ENCODE assay signal across 1 cellular context in the genomic region with DNA sequence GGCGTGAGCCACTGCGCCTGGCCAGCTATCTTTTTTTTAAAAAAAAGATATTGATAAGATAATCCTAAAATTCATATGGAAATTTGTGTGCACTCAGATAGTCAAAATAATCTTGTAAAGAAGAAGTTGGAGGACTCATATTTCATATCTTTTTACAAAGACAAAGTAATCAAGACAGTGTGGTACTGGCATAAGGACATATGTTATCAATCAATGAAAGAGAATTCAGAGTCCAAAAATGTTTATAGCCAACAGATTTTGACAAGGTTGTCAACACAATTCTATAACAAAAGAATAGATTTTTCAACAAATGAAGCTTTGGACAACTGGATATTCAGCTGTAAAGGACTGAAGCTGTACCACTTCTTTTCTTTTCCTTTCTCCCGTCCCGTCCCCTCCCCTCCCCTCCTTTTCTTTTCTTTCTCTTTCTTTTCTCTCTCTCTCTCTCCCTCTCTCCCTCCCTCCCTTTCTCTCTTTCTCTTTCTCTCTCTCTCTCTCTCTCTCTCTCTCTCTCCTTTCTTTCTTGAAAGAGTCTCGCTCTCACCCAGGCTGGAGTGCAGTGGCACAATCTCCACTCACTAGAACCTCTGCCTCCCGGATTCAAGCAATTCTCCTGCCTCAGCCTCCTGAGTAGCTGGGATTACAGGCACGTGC.
TF ChIP-seq lines count a peak whose summit lies in the region.

No MANE protein-coding gene starts in this region.

TF ChIP-seq in HEK293, 187 proteins besides CTCF, POLR2A, EP300 and RAD21 (continued from another document):
- TF ChIP-seq, protein P1, sequence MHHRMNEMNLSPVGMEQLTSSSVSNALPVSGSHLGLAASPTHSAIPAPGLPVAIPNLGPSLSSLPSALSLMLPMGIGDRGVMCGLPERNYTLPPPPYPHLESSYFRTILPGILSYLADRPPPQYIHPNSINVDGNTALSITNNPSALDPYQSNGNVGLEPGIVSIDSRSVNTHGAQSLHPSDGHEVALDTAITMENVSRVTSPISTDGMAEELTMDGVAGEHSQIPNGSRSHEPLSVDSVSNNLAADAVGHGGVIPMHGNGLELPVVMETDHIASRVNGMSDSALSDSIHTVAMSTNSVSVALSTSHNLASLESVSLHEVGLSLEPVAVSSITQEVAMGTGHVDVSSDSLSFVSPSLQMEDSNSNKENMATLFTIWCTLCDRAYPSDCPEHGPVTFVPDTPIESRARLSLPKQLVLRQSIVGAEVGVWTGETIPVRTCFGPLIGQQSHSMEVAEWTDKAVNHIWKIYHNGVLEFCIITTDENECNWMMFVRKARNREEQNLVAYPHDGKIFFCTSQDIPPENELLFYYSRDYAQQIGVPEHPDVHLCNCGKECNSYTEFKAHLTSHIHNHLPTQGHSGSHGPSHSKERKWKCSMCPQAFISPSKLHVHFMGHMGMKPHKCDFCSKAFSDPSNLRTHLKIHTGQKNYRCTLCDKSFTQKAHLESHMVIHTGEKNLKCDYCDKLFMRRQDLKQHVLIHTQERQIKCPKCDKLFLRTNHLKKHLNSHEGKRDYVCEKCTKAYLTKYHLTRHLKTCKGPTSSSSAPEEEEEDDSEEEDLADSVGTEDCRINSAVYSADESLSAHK (tag by site-specific recombination; IDR thresholded peaks at IDR 0.05): no peak
- TF ChIP-seq ZNF146 (tag by site-specific recombination; IDR thresholded peaks at IDR 0.05): no peak
- TF ChIP-seq, protein P2, sequence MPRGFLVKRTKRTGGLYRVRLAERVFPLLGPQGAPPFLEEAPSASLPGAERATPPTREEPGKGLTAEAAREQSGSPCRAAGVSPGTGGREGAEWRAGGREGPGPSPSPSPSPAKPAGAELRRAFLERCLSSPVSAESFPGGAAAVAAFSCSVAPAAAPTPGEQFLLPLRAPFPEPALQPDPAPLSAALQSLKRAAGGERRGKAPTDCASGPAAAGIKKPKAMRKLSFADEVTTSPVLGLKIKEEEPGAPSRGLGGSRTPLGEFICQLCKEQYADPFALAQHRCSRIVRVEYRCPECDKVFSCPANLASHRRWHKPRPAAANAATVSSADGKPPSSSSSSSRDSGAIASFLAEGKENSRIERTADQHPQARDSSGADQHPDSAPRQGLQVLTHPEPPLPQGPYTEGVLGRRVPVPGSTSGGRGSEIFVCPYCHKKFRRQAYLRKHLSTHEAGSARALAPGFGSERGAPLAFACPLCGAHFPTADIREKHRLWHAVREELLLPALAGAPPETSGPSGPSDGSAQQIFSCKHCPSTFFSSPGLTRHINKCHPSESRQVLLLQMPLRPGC (tag by site-specific recombination; IDR thresholded peaks at IDR 0.05): no peak
TF ChIP-seq in HEK293: peak in this region for 3.
